ENCODE assay signal across 10 cellular contexts in genomic region chr5:75361310-75361709, GRCh38.
"Had no signal": no experiment of that assay in that cellular context is flagged by ENCODE, and none has a peak within 500 bp of the region (broad histone marks: within the 10 kb centered on the region; RNA-seq: fewer than 3 reads in every experiment).

No MANE protein-coding gene starts in this region.

- H3K9ac ChIP-seq: parathyroid adenoma had no signal

- H3K27ac Mint-ChIP-seq: activated CD8-positive, alpha-beta T cell treated with anti-CD3 and anti-CD28 coated beads, Interleukin-2, amount 10 ng/mL, durations not matched to agents 7 days and 5 days; activated naive CD4-positive, alpha-beta T cell treated with anti-CD3 and anti-CD28 coated beads for 36 hours; stimulated activated memory B cell treated with anti-CD40 and anti-IgM and Interleukin-4, amounts not matched to agents 10 μg/mL and 1 μg/mL and 100 μg/mL, for 72 hours had no signal

- DNase-seq: activated CD4-positive, alpha-beta T cell treated with anti-CD3 and anti-CD28 coated beads for 4 hours; activated CD8-positive, alpha-beta memory T cell treated with anti-CD3 and anti-CD28 coated beads, Interleukin-2, amount 50 U/mL, for 48 hours; activated CD8-positive, alpha-beta T cell treated with anti-CD3 and anti-CD28 coated beads, Interleukin-2, amount 10 ng/mL, durations not matched to agents 7 days and 5 days; activated naive CD4-positive, alpha-beta T cell treated with anti-CD3 and anti-CD28 coated beads for 36 hours; T-helper 1 cell; upper lobe of right lung; WERI-Rb-1 had no signal

- H3K9me3 Mint-ChIP-seq: activated naive CD4-positive, alpha-beta T cell treated with anti-CD3 and anti-CD28 coated beads for 36 hours; stimulated activated memory B cell treated with anti-CD40 and anti-IgM and Interleukin-4, amounts not matched to agents 10 μg/mL and 1 μg/mL and 100 μg/mL, for 72 hours had no signal

- H3K4me1 ChIP-seq: parathyroid adenoma, upper lobe of right lung had no signal

- H3K4me1 Mint-ChIP-seq: stimulated activated memory B cell treated with anti-CD40 and anti-IgM and Interleukin-4, amounts not matched to agents 10 μg/mL and 1 μg/mL and 100 μg/mL, for 72 hours had no signal

- H2AFZ ChIP-seq: parathyroid adenoma had no signal

- H3K4me3 ChIP-seq: coronary artery, upper lobe of right lung had no signal

- H3K27ac ChIP-seq: coronary artery, parathyroid adenoma, upper lobe of right lung, WERI-Rb-1 had no signal

- H3K27me3 Mint-ChIP-seq: stimulated activated memory B cell treated with anti-CD40 and anti-IgM and Interleukin-4, amounts not matched to agents 10 μg/mL and 1 μg/mL and 100 μg/mL, for 72 hours had no signal

- H3K79me2 ChIP-seq: parathyroid adenoma had no signal

- H3K27me3 ChIP-seq: upper lobe of right lung had no signal

- H3K9me3 ChIP-seq: upper lobe of right lung had no signal

- H3K4me3 Mint-ChIP-seq: activated CD8-positive, alpha-beta T cell treated with anti-CD3 and anti-CD28 coated beads, Interleukin-2, amount 10 ng/mL, durations not matched to agents 7 days and 5 days; activated naive CD4-positive, alpha-beta T cell treated with anti-CD3 and anti-CD28 coated beads for 36 hours; stimulated activated memory B cell treated with anti-CD40 and anti-IgM and Interleukin-4, amounts not matched to agents 10 μg/mL and 1 μg/mL and 100 μg/mL, for 72 hours had no signal
